In the genomic region with DNA sequence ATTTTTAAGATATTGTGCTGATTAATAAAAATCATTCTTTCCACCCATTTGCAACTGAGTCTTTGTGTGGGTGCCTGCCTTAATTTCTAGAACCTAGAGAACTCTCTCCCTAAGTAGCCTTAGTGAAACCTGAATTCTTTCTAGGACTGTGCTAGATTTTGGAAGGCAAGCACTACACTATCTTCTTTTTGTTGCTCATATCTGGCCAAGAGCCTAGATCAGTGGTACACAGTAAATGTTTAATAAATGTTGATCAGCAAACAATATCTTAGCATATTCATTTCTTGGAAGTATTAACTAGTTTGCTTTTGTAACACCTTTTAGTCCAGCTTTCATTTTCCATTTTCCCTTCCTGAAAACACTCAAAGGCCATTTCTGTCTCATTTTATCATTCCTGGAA, we compare ENCODE assay signal across 13 cellular contexts.
"Had no signal": no experiment of that assay in that cellular context is flagged by ENCODE, and none has a peak within 500 bp of the region (broad histone marks: within the 10 kb centered on the region; RNA-seq: fewer than 3 reads in every experiment).

No MANE protein-coding gene starts in this region.

- H3K4me1 ChIP-seq: psoas muscle had no signal

- ATAC-seq: left cardiac atrium; naive thymus-derived CD4-positive, alpha-beta T cell; psoas muscle; sciatic nerve had no signal

- H3K9me3 Mint-ChIP-seq: naive thymus-derived CD4-positive, alpha-beta T cell had no signal

- H3K27me3 Mint-ChIP-seq: activated naive CD8-positive, alpha-beta T cell treated with anti-CD3 and anti-CD28 coated beads, Interleukin-2, amount 10 ng/mL, durations not matched to agents 7 days and 5 days had no signal

- H3K9me3 ChIP-seq: psoas muscle had no signal

- H3K27ac Mint-ChIP-seq: activated naive CD8-positive, alpha-beta T cell treated with anti-CD3 and anti-CD28 coated beads, Interleukin-2, amount 10 ng/mL, durations not matched to agents 7 days and 5 days had no signal

- H3K4me3 Mint-ChIP-seq: activated naive CD8-positive, alpha-beta T cell treated with anti-CD3 and anti-CD28 coated beads, Interleukin-2, amount 10 ng/mL, durations not matched to agents 7 days and 5 days had no signal

- H3K27ac ChIP-seq: psoas muscle, VCaP had no signal

- DNase-seq: activated naive CD8-positive, alpha-beta T cell treated with anti-CD3 and anti-CD28 coated beads, Interleukin-2, amount 10 ng/mL, durations not matched to agents 7 days and 5 days; effector CD4-positive, alpha-beta T cell; foreskin melanocyte; head of caudate nucleus; left cardiac atrium; naive thymus-derived CD4-positive, alpha-beta T cell; psoas muscle; stimulated activated CD4-positive, alpha-beta T cell treated with anti-CD3 and anti-CD28 coated beads, Interleukin-12 subunit alpha, Interleukin-12 subunit beta, amount 100 ng/mL, for 4 hours; stimulated activated naive CD4-positive, alpha-beta T cell treated with Interleukin-2 at 50 U/mL for 16 hours; T-helper 9 cell had no signal

- H3K4me3 ChIP-seq: lung, psoas muscle had no signal
